Comparison of ENCODE assay signal across 21 cellular contexts in genomic region chr13:109708014-109708617, GRCh38.
"Had no signal": no experiment of that assay in that cellular context is flagged by ENCODE, and none has a peak within 500 bp of the region (broad histone marks: within the 10 kb centered on the region; RNA-seq: fewer than 3 reads in every experiment).

No MANE protein-coding gene starts in this region.

- H3K27ac ChIP-seq: cardiac muscle cell, esophagus squamous epithelium, hepatocyte, thyroid gland had no signal

- H3K27ac Mint-ChIP-seq: activated CD4-positive, alpha-beta memory T cell treated with anti-CD3 and anti-CD28 coated beads, Interleukin-2, amount 10 ng/mL, durations not matched to agents 7 days and 5 days; activated CD8-positive, alpha-beta memory T cell treated with anti-CD3 and anti-CD28 coated beads, Interleukin-2, amount 10 ng/mL, durations not matched to agents 7 days and 5 days; activated naive CD8-positive, alpha-beta T cell treated with anti-CD3 and anti-CD28 coated beads, Interleukin-2, amount 10 ng/mL, durations not matched to agents 7 days and 5 days; dendritic cell treated with granulocyte-macrophage colony-stimulating factor and Interleukin-4, amounts not matched to agents 40 ng/mL and 50 ng/mL, for 4 days; stimulated activated naive B cell treated with anti-CD40 and anti-IgM and Interleukin-4, amounts not matched to agents 10 μg/mL and 1 μg/mL and 100 μg/mL, for 72 hours had no signal

- H3K9me3 Mint-ChIP-seq: activated CD4-positive, alpha-beta memory T cell treated with anti-CD3 and anti-CD28 coated beads, Interleukin-2, amount 10 ng/mL, durations not matched to agents 7 days and 5 days; activated naive CD8-positive, alpha-beta T cell treated with anti-CD3 and anti-CD28 coated beads, Interleukin-2, amount 10 ng/mL, durations not matched to agents 7 days and 5 days; dendritic cell treated with granulocyte-macrophage colony-stimulating factor and Interleukin-4, amounts not matched to agents 40 ng/mL and 50 ng/mL, for 4 days; stimulated activated naive B cell treated with anti-CD40 and anti-IgM and Interleukin-4, amounts not matched to agents 10 μg/mL and 1 μg/mL and 100 μg/mL, for 72 hours had no signal

- H2AFZ ChIP-seq: hepatocyte had no signal

- H3K36me3 ChIP-seq: cardiac muscle cell, esophagus squamous epithelium, spleen, thyroid gland had no signal

- DNase-seq: activated CD4-positive, alpha-beta memory T cell treated with anti-CD3 and anti-CD28 coated beads, Interleukin-2, amount 10 ng/mL, durations not matched to agents 7 days and 5 days; activated CD4-positive, alpha-beta T cell treated with anti-CD3 and anti-CD28 coated beads for 48 hours; activated CD4-positive, CD25-positive, alpha-beta regulatory T cell; activated CD8-positive, alpha-beta memory T cell treated with anti-CD3 and anti-CD28 coated beads, Interleukin-2, amount 10 ng/mL, durations not matched to agents 7 days and 5 days; activated naive CD4-positive, alpha-beta T cell treated with Interleukin-2 at 50 U/mL for 16 hours; activated naive CD8-positive, alpha-beta T cell treated with anti-CD3 and anti-CD28 coated beads, Interleukin-2, amount 10 ng/mL, durations not matched to agents 7 days and 5 days; amygdala; effector memory CD4-positive, alpha-beta T cell; esophagus squamous epithelium; islet precursor cell; naive B cell; retina; spleen; stimulated activated CD4-positive, alpha-beta T cell treated with anti-CD3 and anti-CD28 coated beads, Interleukin-4, amount 100 ng/mL, for 4 hours; stimulated activated naive B cell treated with anti-CD40 and anti-IgM and Interleukin-4, amounts not matched to agents 10 μg/mL and 1 μg/mL and 100 μg/mL, for 72 hours; T1000; thyroid gland had no signal

- H3K36me3 Mint-ChIP-seq: activated CD8-positive, alpha-beta memory T cell treated with anti-CD3 and anti-CD28 coated beads, Interleukin-2, amount 10 ng/mL, durations not matched to agents 7 days and 5 days; activated naive CD8-positive, alpha-beta T cell treated with anti-CD3 and anti-CD28 coated beads, Interleukin-2, amount 10 ng/mL, durations not matched to agents 7 days and 5 days had no signal

- H3K4me2 ChIP-seq: hepatocyte had no signal

- H3K27me3 ChIP-seq: cardiac muscle cell, hepatocyte, thyroid gland had no signal

- ATAC-seq: activated CD8-positive, alpha-beta memory T cell treated with anti-CD3 and anti-CD28 coated beads, Interleukin-2, amount 10 ng/mL, durations not matched to agents 7 days and 5 days; stimulated activated naive B cell treated with anti-CD40 and anti-IgM and Interleukin-4, amounts not matched to agents 10 μg/mL and 1 μg/mL and 100 μg/mL, for 72 hours had no signal

- H3K79me2 ChIP-seq: hepatocyte had no signal

- H3K4me3 ChIP-seq: cardiac muscle cell, esophagus squamous epithelium, hepatocyte, lung, spleen, thyroid gland had no signal

- H3K4me3 Mint-ChIP-seq: activated CD4-positive, alpha-beta memory T cell treated with anti-CD3 and anti-CD28 coated beads, Interleukin-2, amount 10 ng/mL, durations not matched to agents 7 days and 5 days; activated CD8-positive, alpha-beta memory T cell treated with anti-CD3 and anti-CD28 coated beads, Interleukin-2, amount 10 ng/mL, durations not matched to agents 7 days and 5 days; activated naive CD8-positive, alpha-beta T cell treated with anti-CD3 and anti-CD28 coated beads, Interleukin-2, amount 10 ng/mL, durations not matched to agents 7 days and 5 days; dendritic cell treated with granulocyte-macrophage colony-stimulating factor and Interleukin-4, amounts not matched to agents 40 ng/mL and 50 ng/mL, for 4 days; naive B cell; stimulated activated naive B cell treated with anti-CD40 and anti-IgM and Interleukin-4, amounts not matched to agents 10 μg/mL and 1 μg/mL and 100 μg/mL, for 72 hours had no signal

- H3K9me3 ChIP-seq: esophagus squamous epithelium, spleen, thyroid gland had no signal
